ENCODE assay signal across 9 cellular contexts in genomic region chr1:174005032-174005431, GRCh38.
DNase-seq lines count a peak whose midpoint lies in the region; ATAC-seq, FAIRE-seq and TF ChIP-seq lines count a peak whose summit lies in the region.
"Had no signal": no experiment of that assay in that cellular context is flagged by ENCODE, and none has a peak within 500 bp of the region (broad histone marks: within the 10 kb centered on the region; RNA-seq: fewer than 3 reads in every experiment).

No MANE protein-coding gene starts in this region.

- H3K4me3 Mint-ChIP-seq in nephron: no peak overlapping the region
- H3K4me3 Mint-ChIP-seq in effector memory CD8-positive, alpha-beta T cell: no peak overlapping the region

- DNase-seq in NCI-H2107 treated with DMSO at 0.1 percent for 48 hours (lab: John Stamatoyannopoulos, UW; ENCODE audit: unreplicated experiment): peak; percentile 94
- DNase-seq in HTR-8/SVneo (ENCODE audit: insufficient read length, low spot score): no peak
- DNase-seq in stimulated activated CD8-positive, alpha-beta memory T cell treated with anti-CD3 and anti-CD28 coated beads, Interleukin-4, amount 100 ng/mL, for 48 hours: no peak
- no peak for DNase-seq in effector memory CD8-positive, alpha-beta T cell
- DNase-seq in HEK293T (ENCODE audit: extremely low spot score): no peak

- no peak for TF ChIP-seq CTCF in nephron (IDR thresholded peaks at IDR 0.05; ENCODE audit: unreplicated experiment in 3 of 3)

- ATAC-seq in GM18520 (IDR thresholded peaks at IDR 0.05; ENCODE audit: unreplicated experiment) (peak; percentile 88), HG02642 (IDR thresholded peaks at IDR 0.05; ENCODE audit: poor library complexity, unreplicated experiment) (peak; percentile 92)
- ATAC-seq in effector memory CD8-positive, alpha-beta T cell (replicated peaks): no peak

- H3K4me1 Mint-ChIP-seq in nephron: peaks cover 26% of the 10 kb centered on the region
- peaks cover 32 to 59% of the 10 kb centered on the region in 2 donors for H3K4me1 Mint-ChIP-seq in effector memory CD8-positive, alpha-beta T cell (ENCODE audit: low read depth in 2 of 2)

- no peak for FAIRE-seq in HTR-8/SVneo (lab: Jason Lieb, UNC)
- FAIRE-seq: endothelial cell of umbilical vein had no signal

- H3K9me3 Mint-ChIP-seq in nephron: no peaks in the 10 kb centered on the region
- H3K9me3 Mint-ChIP-seq in effector memory CD8-positive, alpha-beta T cell: no peaks in the 10 kb centered on the region

- H3K27me3 Mint-ChIP-seq in nephron (ENCODE audit: low read depth): no peaks in the 10 kb centered on the region
- H3K27me3 Mint-ChIP-seq in effector memory CD8-positive, alpha-beta T cell: no peaks in the 10 kb centered on the region

- CTCF ChIA-PET in HEK293T (lab: Yijun Ruan, JAX): interaction anchor here (0.5 kb wide), 1 partner anchor 52 kb away, joined by 4 read pairs; no protein-coding TSS in a partner anchor

- POLR2A ChIA-PET in HEK293T (lab: Yijun Ruan, JAX): interaction anchor here (0.6 to 1.2 kb wide), 2 partner anchors 17 to 18 kb away, joined by 3 read pairs; partner anchors contain the start of gene RC3H1

- peaks cover 30% of the 10 kb centered on the region for H3K36me3 Mint-ChIP-seq in nephron (ENCODE audit: low read depth)
- peaks cover 14% of the 10 kb centered on the region for H3K36me3 Mint-ChIP-seq in effector memory CD8-positive, alpha-beta T cell (ENCODE audit: insufficient read depth)

- peak overlapping the region in 2 of 3 experiments; percentile 37 to 71 for H3K27ac Mint-ChIP-seq in nephron
- H3K27ac Mint-ChIP-seq in effector memory CD8-positive, alpha-beta T cell: no peak overlapping the region

TF ChIP-seq in HEK293T, 16 proteins besides CTCF, POLR2A, EP300 and RAD21:
- TF ChIP-seq ARNT (IDR thresholded peaks at IDR 0.05): no peak
- no peak for TF ChIP-seq L3MBTL2 (conservative IDR thresholded peaks at IDR 0.05)
- TF ChIP-seq FOXA1 (IDR thresholded peaks at IDR 0.05): no peak
- TF ChIP-seq BHLHE40 (IDR thresholded peaks at IDR 0.05; ENCODE audit: borderline replicate concordance): no peak
- no peak for TF ChIP-seq ZNF384 (IDR thresholded peaks at IDR 0.05)
- no peak for TF ChIP-seq FOXK2 (IDR thresholded peaks at IDR 0.05)
- TF ChIP-seq NFRKB (IDR thresholded peaks at IDR 0.05): no peak
- no peak for TF ChIP-seq PKNOX1 (IDR thresholded peaks at IDR 0.05)
- no peak for TF ChIP-seq LEF1 (IDR thresholded peaks at IDR 0.05; ENCODE audit: borderline replicate concordance)
- no peak for TF ChIP-seq ELF4 (IDR thresholded peaks at IDR 0.05)
- TF ChIP-seq CTBP1 (IDR thresholded peaks at IDR 0.05; ENCODE audit: borderline replicate concordance): no peak
- TF ChIP-seq FOXM1 (IDR thresholded peaks at IDR 0.05; ENCODE audit: borderline replicate concordance): no peak
- no peak for TF ChIP-seq SP1 (IDR thresholded peaks at IDR 0.05)
- no peak for TF ChIP-seq TARDBP (IDR thresholded peaks at IDR 0.05)
- TF ChIP-seq SUZ12 (IDR thresholded peaks at IDR 0.05): no peak
- TF ChIP-seq HDGF (IDR thresholded peaks at IDR 0.05; ENCODE audit: borderline replicate concordance): no peak

Comparison
In these comparisons a context has a peak if more than half of its experiments do, and no peak if none do; other contexts are left out.
1. H3K27ac Mint-ChIP-seq: peak in nephron (2 of 3); none in effector memory CD8-positive, alpha-beta T cell (0 of 2).